In genomic region chr4:123397276-123398150, GRCh38 we compare ENCODE assay signal across 1 cellular context.
TF ChIP-seq lines count a peak whose summit lies in the region.

No MANE protein-coding gene starts in this region.

TF ChIP-seq in HepG2, 621 proteins besides CTCF, POLR2A, EP300 and RAD21 (continued from another document and continues in another):
- TF ChIP-seq ZNF124 (CRISPR knock-in tag; IDR thresholded peaks at IDR 0.05) = peak; percentile 60; the same call in 1 of the 2 replicates
- TF ChIP-seq KDM3A (CRISPR knock-in tag; IDR thresholded peaks at IDR 0.05; ENCODE audit: low read depth) = peak; percentile 16; the same call in 1 of the 2 replicates
- peak; percentile 40; the same call in 1 of the 2 replicates for TF ChIP-seq ATF5 (CRISPR knock-in tag; IDR thresholded peaks at IDR 0.05; ENCODE audit: low read depth)
- no peak for TF ChIP-seq PREB (CRISPR knock-in tag; IDR thresholded peaks at IDR 0.05)
- no peak for TF ChIP-seq HNRNPH1 (optimal IDR thresholded peaks at IDR 0.05; ENCODE audit: low read depth, low read length)
- TF ChIP-seq NCOR1 (IDR thresholded peaks at IDR 0.05; ENCODE audit: borderline replicate concordance, low read length) = no peak
- peak; percentile 55 for TF ChIP-seq SRSF4 (IDR thresholded peaks at IDR 0.05; ENCODE audit: low read depth, low read length, poor library complexity, severe bottlenecking)
- TF ChIP-seq ZFP37 (CRISPR knock-in tag; IDR thresholded peaks at IDR 0.05; ENCODE audit: borderline replicate concordance) = peak; percentile 78
- TF ChIP-seq ZNF326 (CRISPR knock-in tag; IDR thresholded peaks at IDR 0.05; ENCODE audit: borderline replicate concordance) = no peak
- peak; percentile 69; the same call in 1 of the 2 replicates for TF ChIP-seq ZNF776 (CRISPR knock-in tag; IDR thresholded peaks at IDR 0.05)
- TF ChIP-seq PAXIP1 (CRISPR knock-in tag; conservative IDR thresholded peaks at IDR 0.05) = peak; percentile 68
- TF ChIP-seq GABPB1 (CRISPR knock-in tag; IDR thresholded peaks at IDR 0.05) = peak; percentile 56; the same call in 1 of the 2 replicates
- TF ChIP-seq KLF16 (CRISPR knock-in tag; IDR thresholded peaks at IDR 0.05) = no peak
- TF ChIP-seq HDAC2 (CRISPR knock-in tag; IDR thresholded peaks at IDR 0.05) = peak; percentile 87
- no peak; the same call in 1 of the 2 replicates for TF ChIP-seq MXD4 (CRISPR knock-in tag; IDR thresholded peaks at IDR 0.05)
- TF ChIP-seq ZNF737 (CRISPR knock-in tag; IDR thresholded peaks at IDR 0.05; ENCODE audit: borderline replicate concordance) = peak; percentile 68; the same call in 1 of the 2 replicates
- 0 out of 2 replicates have a peak, but pooled peaks have one; percentile 41 for TF ChIP-seq ZBTB2 (CRISPR knock-in tag; IDR thresholded peaks at IDR 0.05; ENCODE audit: low read depth)
- peak; percentile 58 for TF ChIP-seq ZFX (CRISPR knock-in tag; IDR thresholded peaks at IDR 0.05; ENCODE audit: low read depth)
- 0 out of 2 replicates have a peak, but pooled peaks have one; percentile 60 for TF ChIP-seq NFATC3 (CRISPR knock-in tag; IDR thresholded peaks at IDR 0.05)
- TF ChIP-seq SMAD9 (CRISPR knock-in tag; IDR thresholded peaks at IDR 0.05) = 0 out of 2 replicates have a peak, but pooled peaks have one; percentile 26
- peak; percentile 77; the same call in 1 of the 2 replicates for TF ChIP-seq SRY (CRISPR knock-in tag; IDR thresholded peaks at IDR 0.05)
- 0 out of 2 replicates have a peak, but pooled peaks have one; percentile 56 for TF ChIP-seq SOX13 (IDR thresholded peaks at IDR 0.05)
- TF ChIP-seq SOX13 (CRISPR knock-in tag; conservative IDR thresholded peaks at IDR 0.05 in 1 of 2, IDR thresholded peaks at IDR 0.05 in 1 of 2) = peak in 1 of 2 experiments; percentile 48; a peak in 2 of 4 replicates
- TF ChIP-seq ZNF607 (CRISPR knock-in tag; IDR thresholded peaks at IDR 0.05; ENCODE audit: borderline replicate concordance) = no peak
- TF ChIP-seq CBX5 (CRISPR knock-in tag; IDR thresholded peaks at IDR 0.05; ENCODE audit: borderline replicate concordance) = no peak
- TF ChIP-seq BORCS8-MEF2B (CRISPR knock-in tag; IDR thresholded peaks at IDR 0.05) = peak; percentile 60
- peak; percentile 87 for TF ChIP-seq FOXK1 (CRISPR knock-in tag; IDR thresholded peaks at IDR 0.05; ENCODE audit: borderline replicate concordance, low read depth)
- TF ChIP-seq STAG1 (CRISPR knock-in tag; IDR thresholded peaks at IDR 0.05) = peak; percentile 28
- TF ChIP-seq ZC3H4 (CRISPR knock-in tag; IDR thresholded peaks at IDR 0.05; ENCODE audit: borderline replicate concordance) = peak; percentile 88; the same call in 1 of the 2 replicates
- TF ChIP-seq ZNF263 (CRISPR knock-in tag; IDR thresholded peaks at IDR 0.05) = peak; percentile 63
- TF ChIP-seq NR0B2 (CRISPR knock-in tag; IDR thresholded peaks at IDR 0.05) = peak; percentile 94
- no peak for TF ChIP-seq DRAP1 (CRISPR knock-in tag; IDR thresholded peaks at IDR 0.05)
- no peak for TF ChIP-seq IRF9 (CRISPR knock-in tag; IDR thresholded peaks at IDR 0.05; ENCODE audit: borderline replicate concordance)
- 0 out of 2 replicates have a peak, but pooled peaks have one; percentile 36 for TF ChIP-seq ZNF792 (CRISPR knock-in tag; IDR thresholded peaks at IDR 0.05)
- TF ChIP-seq NFYB (CRISPR knock-in tag; IDR thresholded peaks at IDR 0.05) = no peak
- TF ChIP-seq E2F1 (CRISPR knock-in tag; IDR thresholded peaks at IDR 0.05) = no peak
- peak; percentile 45; the same call in 1 of the 2 replicates for TF ChIP-seq ZNF232 (CRISPR knock-in tag; IDR thresholded peaks at IDR 0.05; ENCODE audit: borderline replicate concordance)
- TF ChIP-seq CCDC6 (CRISPR knock-in tag; IDR thresholded peaks at IDR 0.05) = peak; percentile 13; the same call in 1 of the 2 replicates
- 0 out of 2 replicates have a peak, but pooled peaks have one; percentile 29 for TF ChIP-seq ZNF33B (CRISPR knock-in tag; IDR thresholded peaks at IDR 0.05)
- 0 out of 2 replicates have a peak, but pooled peaks have one; percentile 59 for TF ChIP-seq ZFP36L1 (CRISPR knock-in tag; IDR thresholded peaks at IDR 0.05)
- TF ChIP-seq HNF4A (CRISPR knock-in tag; IDR thresholded peaks at IDR 0.05) = 0 out of 2 replicates have a peak, but pooled peaks have one; percentile 24
- TF ChIP-seq MED8 (CRISPR knock-in tag; IDR thresholded peaks at IDR 0.05; ENCODE audit: insufficient replicate concordance) = peak; percentile 76
- TF ChIP-seq CREB1 (IDR thresholded peaks at IDR 0.05) = peak; percentile 65
- no peak; the same call in 1 of the 2 replicates for TF ChIP-seq CREB1 (CRISPR knock-in tag; IDR thresholded peaks at IDR 0.05)
- peak; percentile 29; the same call in 1 of the 2 replicates for TF ChIP-seq REXO4 (CRISPR knock-in tag; IDR thresholded peaks at IDR 0.05; ENCODE audit: borderline replicate concordance)
- no peak for TF ChIP-seq MAZ (IDR thresholded peaks at IDR 0.05; ENCODE audit: borderline replicate concordance, low read depth, low read length)
- TF ChIP-seq MAZ (CRISPR knock-in tag; IDR thresholded peaks at IDR 0.05; ENCODE audit: low read depth) = peak; percentile 59
- no peak for TF ChIP-seq SOX6 (IDR thresholded peaks at IDR 0.05)
- peak; percentile 26; the same call in 1 of the 2 replicates for TF ChIP-seq SOX6 (CRISPR knock-in tag; IDR thresholded peaks at IDR 0.05)
- TF ChIP-seq TERF1 (CRISPR knock-in tag; IDR thresholded peaks at IDR 0.05) = 0 out of 2 replicates have a peak, but pooled peaks have one; percentile 24
- peak; percentile 55 for TF ChIP-seq ZMYM3 (CRISPR knock-in tag; IDR thresholded peaks at IDR 0.05)
- 0 out of 2 replicates have a peak, but pooled peaks have one; percentile 74 for TF ChIP-seq ZNF598 (CRISPR knock-in tag; IDR thresholded peaks at IDR 0.05; ENCODE audit: borderline replicate concordance)
- TF ChIP-seq AFF4 (CRISPR knock-in tag; IDR thresholded peaks at IDR 0.05) = peak; percentile 24; the same call in 1 of the 2 replicates
- TF ChIP-seq HIVEP1 (CRISPR knock-in tag; IDR thresholded peaks at IDR 0.05) = peak; percentile 73
- no peak for TF ChIP-seq ZBTB8A (CRISPR knock-in tag; IDR thresholded peaks at IDR 0.05; ENCODE audit: borderline replicate concordance, low read depth)
